ENCODE assay signal across 8 cellular contexts in the genomic region with DNA sequence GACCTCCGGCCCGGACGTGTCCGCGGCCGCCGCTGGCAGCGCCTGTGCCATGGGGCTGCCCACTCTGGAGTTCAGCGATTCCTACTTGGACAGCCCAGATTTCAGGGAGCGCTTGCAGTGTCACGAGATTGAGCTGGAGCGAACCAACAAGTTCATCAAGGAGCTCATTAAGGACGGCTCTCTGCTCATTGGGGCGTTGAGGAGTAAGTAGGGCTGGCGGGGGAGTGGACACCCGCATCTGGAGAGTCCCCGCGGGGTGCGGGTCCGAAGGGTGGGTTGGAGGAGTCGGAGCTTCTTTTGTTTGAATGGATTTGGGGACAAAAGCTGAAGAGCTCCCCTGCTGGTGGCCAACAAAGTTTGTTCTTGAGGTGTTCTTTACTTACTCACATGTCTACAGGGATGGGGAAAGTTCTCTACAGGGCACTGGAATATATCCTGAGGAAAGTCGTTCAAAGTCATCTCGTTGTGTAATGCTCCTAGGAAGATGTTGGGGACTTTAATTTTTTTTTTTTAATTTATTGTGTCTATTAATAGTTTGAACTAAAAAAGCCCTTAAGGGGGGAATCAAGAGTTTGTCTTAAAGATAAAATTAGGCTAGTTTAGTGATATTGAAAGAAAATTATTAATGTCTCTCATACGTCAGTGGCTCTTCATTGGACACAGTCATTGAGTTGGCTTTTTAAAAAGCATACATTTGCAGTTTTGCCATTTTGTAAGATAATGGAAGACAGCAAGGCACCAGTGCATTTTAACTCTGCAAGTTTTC. TPM values are rescaled to one million over a fixed set of nuclear protein-coding genes. Genes with fewer than 3 reads are reported as not detected.
DNase-seq lines count a peak whose midpoint lies in the region; ATAC-seq, FAIRE-seq and TF ChIP-seq lines count a peak whose summit lies in the region.

No MANE protein-coding gene starts in this region.

- no peak; a peak in 1 of 3 replicates for TF ChIP-seq POLR2A in H1 (IDR thresholded peaks at IDR 0.05; ENCODE audit: control extremely low read depth in 1 of 2, low read depth in 2 of 2, low read length in 2 of 2)

- H4K5ac ChIP-seq in H1 (ENCODE audit: insufficient read length, low read depth, low read length), result peak overlapping the region; percentile 64

- H3K4me3 ChIP-seq in H1 (ENCODE audit: extremely low read depth in 1 of 4, insufficient read depth in 2 of 4, low read depth in 3 of 4, low read length in 4 of 4) (peak overlapping the region; percentile 87 to 96 (median 92)), lung (peak overlapping the region; percentile 33)

- H2BK12ac ChIP-seq in H1 (ENCODE audit: low read depth, low read length), result 0 out of 2 replicates have a peak overlapping the region, but pooled peaks have one; percentile 70

- H4K8ac ChIP-seq in H1 (ENCODE audit: extremely low read depth, insufficient read depth, low read length), result peak overlapping the region; percentile 86

- H3K79me1 ChIP-seq in H1 (ENCODE audit: low read depth, low read length), result peaks cover 4% of the 10 kb centered on the region; the same call in 1 of the 2 replicates

- peak; percentile 54 for ATAC-seq in GM21737 (IDR thresholded peaks at IDR 0.05; ENCODE audit: unreplicated experiment)
- ATAC-seq in T-cell (replicated peaks in 1 of 4), result peak in 1 of 4 experiments; percentile 20
- ATAC-seq in lung (ENCODE audit: insufficient read depth, low FRiP score), result peak; percentile 63

- H3K4ac ChIP-seq in H1 (replicated peaks; ENCODE audit: insufficient read length, low read depth, low read length), result no peak overlapping the region

- peak; percentile 85 for FAIRE-seq in H1 (lab: Jason Lieb, UNC)

- H3K4me3 Mint-ChIP-seq in T-cell, result peak overlapping the region; percentile 71 to 77 (median 75)

- TF ChIP-seq RAD21 in H1 (IDR thresholded peaks at IDR 0.05 in 1 of 2, conservative IDR thresholded peaks at IDR 0.05 in 1 of 2; ENCODE audit: low read depth in 2 of 2, low read length in 2 of 2), result peak; percentile 32 to 44; a peak in 3 of 4 replicates

- H2AFZ ChIP-seq in H1 (ENCODE audit: low read length), result 0 out of 2 replicates have a peak overlapping the region, but pooled peaks have one; percentile 22

- H3K4me1 ChIP-seq in H1 (replicated peaks in 1 of 4; ENCODE audit: control insufficient read depth in 3 of 4, insufficient read depth in 4 of 4, low read length in 3 of 4) (peaks cover 0 to 7% (median 3%) of the 10 kb centered on the region in 4 experiments; a peak in 4 of 7 replicates), lung (ENCODE audit: control insufficient read depth in 2 of 2, insufficient read depth in 2 of 2, low read length in 2 of 2) (peaks cover 0 to 5% of the 10 kb centered on the region in 2 donors)

- peak overlapping the region; percentile 60 to 86 (median 78) for H3K9ac ChIP-seq in H1 (replicated peaks in 1 of 4; ENCODE audit: extremely low read depth in 1 of 4, low read depth in 3 of 4, low read length in 3 of 4)

- peak overlapping the region; percentile 83 to 96 for H3K4me2 ChIP-seq in H1 (ENCODE audit: insufficient read depth in 1 of 2, low read depth in 2 of 2, low read length in 2 of 2)

- H3K36me3 Mint-ChIP-seq in T-cell, result no peaks in the 10 kb centered on the region

- H3K56ac ChIP-seq in H1 (replicated peaks; ENCODE audit: insufficient read length, low read depth, low read length), result no peak overlapping the region

- peak overlapping the region; percentile 25 for H4K91ac ChIP-seq in H1 (replicated peaks; ENCODE audit: insufficient read length, low read length)

- peaks cover 0 to 3% (median 0%) of the 10 kb centered on the region in 3 donors for H3K9me3 Mint-ChIP-seq in T-cell

- 5% methylated on average over 24 of the region's 24 CpGs; no CpG with 5 or more reads in 1 of the 2 experiments for WGBS in H1 (ENCODE audit: extremely low coverage in 1 of 2, insufficient coverage in 1 of 2, insufficient read length in 1 of 2, insufficient replicate concordance in 2 of 2, low coverage in 1 of 2, low lambda C conversion rate in 2 of 2, missing lambda C conversion rate in 1 of 2), 2 experiments
- 2% methylated on average over 24 of the region's 24 CpGs for WGBS in lung, 2 donors

- peaks cover 4% of the 10 kb centered on the region; the same call in 1 of the 2 replicates for H3K23me2 ChIP-seq in H1 (ENCODE audit: low read depth, low read length)

- H3K9me3 ChIP-seq in H1 (ENCODE audit: insufficient read depth in 2 of 2, low read depth in 1 of 2, low read length in 1 of 2) (no peaks in the 10 kb centered on the region), lung (ENCODE audit: control insufficient read depth in 2 of 2, insufficient read depth in 1 of 2, low read length in 1 of 2) (no peaks in the 10 kb centered on the region)

- DNase-seq in NCI-H345 (lab: John Stamatoyannopoulos, UW) (peak; percentile 25), NCI-H345 treated with DMSO at 0.1 percent for 48 hours (lab: John Stamatoyannopoulos, UW; ENCODE audit: unreplicated experiment) (no peak), HuH-7.5 (ENCODE audit: low spot score) (peak; percentile 67), T-cell (peak in 5 of 34 experiments; percentile 1 to 4 (median 1)), H1 (ENCODE audit: low read depth in 1 of 2, low spot score in 2 of 2) (peak; percentile 53 to 78), lung (ENCODE audit: low spot score) (peak; percentile 44)

- TF ChIP-seq CTCF in H1 (IDR thresholded peaks at IDR 0.05; ENCODE audit: control extremely low read depth in 1 of 3, insufficient read depth in 1 of 3, low read depth in 1 of 3, low read length in 3 of 3), result peak; percentile 8 to 61 (median 43); a peak in 3 of 4 replicates
- peak; percentile 7 for TF ChIP-seq CTCF in lung (IDR thresholded peaks at IDR 0.05; ENCODE audit: control extremely low read depth, extremely low read depth)

- TF ChIP-seq EP300 in H1 (IDR thresholded peaks at IDR 0.05; ENCODE audit: borderline replicate concordance in 1 of 2, low read depth in 2 of 2, low read length in 2 of 2), result no peak

- POLR2A ChIA-PET in T-cell (lab: Charles Lee), result no interaction called here
- POLR2A ChIA-PET in H1 (lab: Charles Lee; ENCODE audit: partially characterized antibody), result interaction anchor here (0.6 to 1.2 kb wide), 8 partner anchors 10 to 189 kb away, joined by 3 to 5 read pairs (median 3); no protein-coding TSS in a partner anchor

- H4K20me1 ChIP-seq in H1 (replicated peaks in 1 of 2; ENCODE audit: control insufficient read depth in 1 of 2, insufficient read depth in 2 of 2, low read length in 2 of 2), result no peaks in the 10 kb centered on the region

- no peak overlapping the region for H2AK5ac ChIP-seq in H1 (ENCODE audit: low read depth, low read length)

- H3K36me3 ChIP-seq in H1 (ENCODE audit: control insufficient read depth in 2 of 4, insufficient read depth in 4 of 4, low read length in 3 of 4) (peaks cover 0 to 4% (median 0%) of the 10 kb centered on the region in 4 experiments; a peak in 2 of 8 replicates), lung (ENCODE audit: control insufficient read depth in 2 of 2, insufficient read depth in 2 of 2, low read length in 2 of 2) (no peaks in the 10 kb centered on the region)

- no peak overlapping the region for H3K23ac ChIP-seq in H1 (ENCODE audit: insufficient read length)

- no peak overlapping the region for H3K27ac Mint-ChIP-seq in T-cell

- peak overlapping the region; percentile 88 for H3K18ac ChIP-seq in H1 (ENCODE audit: extremely low read depth, low read length)

- peaks cover 0 to 50% of the 10 kb centered on the region in 2 experiments; a peak in 3 of 4 replicates for H3K79me2 ChIP-seq in H1 (ENCODE audit: control insufficient read depth in 1 of 2, insufficient read depth in 2 of 2, low read length in 2 of 2)

- H3K27me3 ChIP-seq in H1 (replicated peaks in 1 of 4; ENCODE audit: control insufficient read depth in 3 of 4, extremely low read depth in 1 of 4, insufficient read depth in 3 of 4, low read length in 3 of 4), result no peaks in the 10 kb centered on the region
- no peaks in the 10 kb centered on the region for H3K27me3 ChIP-seq in lung (ENCODE audit: control insufficient read depth, insufficient read depth)

- no peak overlapping the region for H2BK120ac ChIP-seq in H1 (replicated peaks; ENCODE audit: low read depth, low read length)

- peak overlapping the region; percentile 69; the same call in 1 of the 2 replicates for H2BK5ac ChIP-seq in H1 (ENCODE audit: low read depth, low read length)

- H3K27ac ChIP-seq in H1 (ENCODE audit: low read depth, low read length) (peak overlapping the region; percentile 74; the same call in 1 of the 2 replicates), lung (ENCODE audit: low read depth in 1 of 2, low read length in 1 of 2) (peak overlapping the region; percentile 81 to 98), temporal lobe (ENCODE audit: low read depth, low read length) (peak overlapping the region; percentile 23)

- peaks cover 28 to 32% of the 10 kb centered on the region in 2 donors for H3K27me3 Mint-ChIP-seq in T-cell

- CTCF ChIA-PET in T-cell (lab: Charles Lee) (no interaction called here), H1 (lab: Charles Lee; ENCODE audit: partially characterized antibody) (interaction anchor here (0.5 to 1.7 kb wide), 28 partner anchors 8 to 249 kb away, joined by 3 to 12 read pairs (median 3); no protein-coding TSS in a partner anchor)

- H2BK15ac ChIP-seq in H1 (ENCODE audit: low read length), result no peak overlapping the region

- no peak overlapping the region for H2BK20ac ChIP-seq in H1 (ENCODE audit: low read length)

- H3K4me1 Mint-ChIP-seq in T-cell, result peaks cover 11 to 21% (median 19%) of the 10 kb centered on the region in 3 donors

- no peak overlapping the region for H3K14ac ChIP-seq in H1 (ENCODE audit: insufficient read length)

TF ChIP-seq in H1, 55 proteins besides CTCF, POLR2A, EP300 and RAD21 (continues in another document):
- TF ChIP-seq ASH2L (IDR thresholded peaks at IDR 0.05; ENCODE audit: low read length) (peak; percentile 75), RBBP5 (IDR thresholded peaks at IDR 0.05; ENCODE audit: borderline replicate concordance, low read depth, low read length) (peak; percentile 29; the same call in 1 of the 2 replicates), PHF8 (conservative IDR thresholded peaks at IDR 0.05; ENCODE audit: low read depth, low read length) (peak; percentile 29; the same call in 1 of the 2 replicates), RFX5 (IDR thresholded peaks at IDR 0.05; ENCODE audit: borderline replicate concordance, low read depth, low read length) (no peak), TCF12 (IDR thresholded peaks at IDR 0.05; ENCODE audit: low read depth, low read length) (0 out of 2 replicates have a peak, but pooled peaks have one; percentile 15)

RNA-seq across cellular contexts. Expression of gene ARHGAP42, which starts 0.7 kb away (rescaled TPM):
- total RNA-seq in T-cell (under 1 TPM; 0.13 to 0.82 (median 0.49) TPM), lung (10 to 100 TPM; 16.2 to 58.6 TPM), temporal lobe (7.4 TPM)
- total RNA-seq in H1 (2021; fragmentation: NEBNext Ultra II Directional; extraction: Animal tissue kit (Norgen Biotek cat#: 25700)), result 33.3 and 33.5 TPM in 2 replicates
- polyA plus RNA-seq in H1 (2011; rRNA removed) (13.1 and 22.2 TPM in 2 replicates), lung (1 to 10 TPM; 4.1 to 4.3 TPM)
- 18.4 TPM for polyA plus RNA-seq in H1 (2011; cell fraction: cytosol; rRNA removed)
- 17.7 TPM for polyA plus RNA-seq in H1 (2011; cell fraction: nucleus; rRNA removed)
- polyA plus RNA-seq in H1 (2012, experiment 1 of 2), result 12.0 to 26.0 TPM (median 19.3 TPM) in 4 replicates
- polyA plus RNA-seq in H1 (2012, experiment 2 of 2), result 2.1 TPM
- 13.9 TPM for polyA plus RNA-seq in H1 (2013, experiment 1 of 2)
- 14.8 TPM for polyA plus RNA-seq in H1 (2013, experiment 2 of 2)
- polyA minus RNA-seq in H1 (2011; rRNA and poly(A)+ RNA removed), result 50.9 and 68.5 TPM in 2 replicates
- 26.9 TPM for polyA minus RNA-seq in H1 (2011; cell fraction: cytosol; rRNA and poly(A)+ RNA removed)
- 56.7 TPM for polyA minus RNA-seq in H1 (2011; cell fraction: nucleus; rRNA and poly(A)+ RNA removed)

Comparison
In these comparisons a context has a peak if more than half of its experiments do, and no peak if none do; other contexts are left out.
1. H3K27ac ChIP-seq: peak in every context shown above with its lines; median percentile 90 in lung; 74 in H1; 23 in temporal lobe.